8 cellular contexts compared by ENCODE assay signal in the genomic region with DNA sequence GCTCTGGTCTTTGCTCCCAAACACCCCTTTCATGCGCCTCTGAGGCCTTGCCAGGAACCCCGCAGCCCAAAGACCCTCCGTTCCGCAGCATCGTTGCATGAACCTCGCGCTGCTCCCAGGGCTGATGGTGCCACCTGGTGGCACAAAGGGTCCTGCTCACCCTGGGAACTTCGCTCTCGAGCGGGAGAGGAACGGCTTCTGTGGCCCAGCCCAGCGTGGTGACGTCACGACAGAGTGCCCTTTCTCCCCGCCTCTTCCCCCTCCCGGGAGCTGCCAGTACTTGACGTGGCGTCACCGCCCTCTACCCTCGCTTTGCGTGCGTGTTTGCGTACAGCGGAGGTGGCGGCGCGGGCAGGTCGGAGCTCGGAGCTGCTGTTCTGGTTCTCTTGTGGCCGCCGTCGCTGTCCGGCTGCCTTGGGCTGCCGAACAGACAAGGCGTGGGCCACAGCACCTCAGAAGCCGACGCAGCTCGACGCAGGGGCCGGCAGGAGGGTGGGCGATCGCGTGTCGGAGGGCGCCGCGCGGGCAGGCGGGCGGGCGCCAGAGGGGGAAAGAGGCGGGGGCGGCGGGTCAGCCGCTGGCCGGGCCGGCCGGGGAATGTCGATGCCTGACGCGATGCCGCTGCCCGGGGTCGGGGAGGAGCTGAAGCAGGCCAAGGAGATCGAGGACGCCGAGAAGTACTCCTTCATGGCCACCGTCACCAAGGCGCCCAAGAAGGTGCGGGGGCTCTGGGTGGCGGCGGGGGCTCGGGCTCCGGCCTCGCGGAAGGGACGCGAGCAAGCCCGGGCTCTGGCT. TPM values are rescaled to one million over a fixed set of nuclear protein-coding genes. Genes with fewer than 3 reads are reported as not detected.
A peak's percentile ranks its signal among the peaks of the same experiment; 100 is the strongest.
DNase-seq lines count a peak whose midpoint lies in the region; ATAC-seq and TF ChIP-seq lines count a peak whose summit lies in the region.

A gene (plus strand): TSS at position 310 of the 795 bp plus-strand sequence. CDS start 288 bp downstream, at position 598.

- peaks cover 25% of the 10 kb centered on the region for H3K4me1 ChIP-seq in ES-I3 (ENCODE audit: insufficient read depth, low read length)
- peaks cover 12% of the 10 kb centered on the region for H3K4me1 ChIP-seq in fibroblast of lung (ENCODE audit: control insufficient read depth, extremely low read depth, insufficient read depth, low read length)

- H3K4me3 ChIP-seq in LNCaP clone FGC (ENCODE audit: low read depth, low read length) (peak within 1 kb of the TSS; percentile 70), fibroblast of lung (replicated peaks in 1 of 4; ENCODE audit: control extremely low read depth in 1 of 4, insufficient read depth in 1 of 4, low read depth in 3 of 4, low read length in 4 of 4) (peak within 1 kb of the TSS; percentile 82 to 90 (median 89))

- H3K27me3 ChIP-seq in fibroblast of lung (ENCODE audit: control insufficient read depth, insufficient read depth, low read length) = no peaks in the 10 kb centered on the region

- peak; percentile 97 for TF ChIP-seq CTCF in LNCaP clone FGC (IDR thresholded peaks at IDR 0.05; ENCODE audit: control insufficient read depth, extremely low read depth, insufficient read depth)
- TF ChIP-seq CTCF in RWPE1 (conservative IDR thresholded peaks at IDR 0.05; ENCODE audit: low read depth) = peak; percentile 95
- peak; percentile 87 to 98 for TF ChIP-seq CTCF in fibroblast of lung (conservative IDR thresholded peaks at IDR 0.05 in 1 of 2, IDR thresholded peaks at IDR 0.05 in 1 of 2; ENCODE audit: low read depth in 1 of 2, low read length in 2 of 2)

- ATAC-seq in activated T-helper 17 cell treated with anti-CD3 and anti-CD28 coated beads, Interleukin-2, amount 50 U/mL, for 72 hours (replicated peaks) = peak; percentile 97
- peak; percentile 96 to 99 for ATAC-seq in naive thymus-derived CD8-positive, alpha-beta T cell

- peaks cover 50% of the 10 kb centered on the region for H3K36me3 Mint-ChIP-seq in activated T-helper 17 cell treated with anti-CD3 and anti-CD28 coated beads, Interleukin-2, amount 50 U/mL, for 72 hours (ENCODE audit: low read depth)
- peaks cover 0 to 5% (median 0%) of the 10 kb centered on the region in 3 donors for H3K36me3 Mint-ChIP-seq in naive thymus-derived CD8-positive, alpha-beta T cell

- H3K9me3 Mint-ChIP-seq in activated T-helper 17 cell treated with anti-CD3 and anti-CD28 coated beads, Interleukin-2, amount 50 U/mL, for 72 hours = no peaks in the 10 kb centered on the region
- H3K9me3 Mint-ChIP-seq in naive thymus-derived CD8-positive, alpha-beta T cell = no peaks in the 10 kb centered on the region

- peak within 1 kb of the TSS; percentile 89 for H3K4me3 Mint-ChIP-seq in activated T-helper 17 cell treated with anti-CD3 and anti-CD28 coated beads, Interleukin-2, amount 50 U/mL, for 72 hours
- peak within 1 kb of the TSS; percentile 96 to 99 (median 98) for H3K4me3 Mint-ChIP-seq in naive thymus-derived CD8-positive, alpha-beta T cell

- CTCF ChIA-PET in RWPE1 (lab: Yijun Ruan, JAX) = interaction anchor here (0.6 to 10.3 kb wide), 31 partner anchors 8 to 1155 kb away, joined by 3 to 239 read pairs (median 3); a partner anchor contains a TSS

- no peaks in the 10 kb centered on the region for H4K20me1 ChIP-seq in fibroblast of lung (ENCODE audit: control insufficient read depth, extremely low read depth, insufficient read depth, low read length)

- H3K9me3 ChIP-seq in ES-I3 (ENCODE audit: control insufficient read depth, insufficient read depth, low read length) (no peaks in the 10 kb centered on the region), fibroblast of lung (ENCODE audit: control insufficient read depth, insufficient read depth, low read depth, low read length) (no peaks in the 10 kb centered on the region)

- H3K27me3 Mint-ChIP-seq in activated T-helper 17 cell treated with anti-CD3 and anti-CD28 coated beads, Interleukin-2, amount 50 U/mL, for 72 hours = no peaks in the 10 kb centered on the region
- peaks cover 0 to 1% (median 0%) of the 10 kb centered on the region in 5 donors for H3K27me3 Mint-ChIP-seq in naive thymus-derived CD8-positive, alpha-beta T cell

- DNase-seq in H4 (ENCODE audit: low spot score) (peak; percentile 98), LNCaP clone FGC (ENCODE audit: low read depth) (peak; percentile 95), RWPE1 (ENCODE audit: low spot score) (peak; percentile 99), fibroblast of lung (ENCODE audit: low read depth in 2 of 2) (peak; percentile 98)
- peak; percentile 96 to 99 (median 99) for DNase-seq in naive thymus-derived CD8-positive, alpha-beta T cell
- DNase-seq in stimulated activated naive CD4-positive, alpha-beta T cell (lab: John Stamatoyannopoulos, UW) = peak; percentile 95 to 99 (median 98)

- H3K27ac Mint-ChIP-seq in activated T-helper 17 cell treated with anti-CD3 and anti-CD28 coated beads, Interleukin-2, amount 50 U/mL, for 72 hours = peak within 1 kb of the TSS; percentile 89
- peak within 1 kb of the TSS; percentile 91 to 100 (median 98) for H3K27ac Mint-ChIP-seq in naive thymus-derived CD8-positive, alpha-beta T cell

- peak within 1 kb of the TSS; percentile 71 for H2AFZ ChIP-seq in fibroblast of lung (ENCODE audit: low read length)

- H3K27ac ChIP-seq in RWPE1 = peak within 1 kb of the TSS; percentile 85
- H3K27ac ChIP-seq in fibroblast of lung (ENCODE audit: insufficient read depth, low read length) = peak within 1 kb of the TSS; percentile 97

- H3K36me3 ChIP-seq in ES-I3 (ENCODE audit: insufficient read depth, low read length) (no peaks in the 10 kb centered on the region), fibroblast of lung (ENCODE audit: control insufficient read depth, insufficient read depth, low read length) (no peaks in the 10 kb centered on the region)

- H3K4me1 Mint-ChIP-seq in activated T-helper 17 cell treated with anti-CD3 and anti-CD28 coated beads, Interleukin-2, amount 50 U/mL, for 72 hours = peaks cover 23% of the 10 kb centered on the region
- peaks cover 22 to 50% (median 45%) of the 10 kb centered on the region in 4 donors for H3K4me1 Mint-ChIP-seq in naive thymus-derived CD8-positive, alpha-beta T cell

- H3K9ac ChIP-seq in ES-I3 (ENCODE audit: low read depth, low read length) = peak within 1 kb of the TSS; percentile 94
- peak within 1 kb of the TSS; percentile 99 for H3K9ac ChIP-seq in fibroblast of lung (ENCODE audit: insufficient read depth, low read length)

- peaks cover 37% of the 10 kb centered on the region for H3K79me2 ChIP-seq in fibroblast of lung (ENCODE audit: control insufficient read depth, insufficient read depth, low read length)

- H3K4me2 ChIP-seq in fibroblast of lung (ENCODE audit: extremely low read depth, insufficient read depth, low read length) = peak within 1 kb of the TSS; percentile 96

- POLR2A ChIA-PET in RWPE1 (lab: Yijun Ruan, JAX; ENCODE audit: low non-redundant PET) = interaction anchor here (0.6 to 0.7 kb wide), 3 partner anchors 13 to 475 kb away, joined by 3 read pairs; no protein-coding TSS in a partner anchor
- POLR2A ChIA-PET in naive thymus-derived CD8-positive, alpha-beta T cell (lab: Charles Lee) = interaction anchor here (0.5 to 3.9 kb wide), 21 partner anchors 9 to 563 kb away, joined by 3 to 32 read pairs (median 4); a partner anchor contains a TSS

RNA-seq across cellular contexts. Expression of the gene that starts here (rescaled TPM):
- total RNA-seq in H4 (2014; rRNA removed; shearing (Covaris generic)) = 45.1 and 62.6 TPM in 2 replicates
- total RNA-seq in activated T-helper 17 cell treated with anti-CD3 and anti-CD28 coated beads, Interleukin-2, amount 50 U/mL, for 72 hours = 10 to 100 TPM; 60.1 to 80.8 TPM
- 60.1 and 70.5 TPM in 2 replicates for total RNA-seq in fibroblast of lung
- polyA plus RNA-seq in fibroblast of lung = 73.4 and 83.3 TPM in 2 replicates
- polyA plus RNA-seq in fibroblast of lung (2012) = 59.5 and 77.1 TPM in 2 replicates
- 116 and 133 TPM in 2 replicates for polyA minus RNA-seq in fibroblast of lung (ENCODE audit: low replicate concordance)
- 10 to 100 TPM; 37.8 to 38.1 TPM for total RNA-seq in naive thymus-derived CD8-positive, alpha-beta T cell
- 10 to 100 TPM; 36.8 to 38.6 (median 38.1) TPM for polyA plus RNA-seq in naive thymus-derived CD8-positive, alpha-beta T cell

Comparison
In these comparisons a context has a peak if more than half of its experiments do, and no peak if none do; other contexts are left out.
1. Peak in every context shown above with its lines: DNase-seq, ATAC-seq, H3K4me3 ChIP-seq and H3K27ac ChIP-seq.